17 cellular contexts compared by ENCODE assay signal in the genomic region with DNA sequence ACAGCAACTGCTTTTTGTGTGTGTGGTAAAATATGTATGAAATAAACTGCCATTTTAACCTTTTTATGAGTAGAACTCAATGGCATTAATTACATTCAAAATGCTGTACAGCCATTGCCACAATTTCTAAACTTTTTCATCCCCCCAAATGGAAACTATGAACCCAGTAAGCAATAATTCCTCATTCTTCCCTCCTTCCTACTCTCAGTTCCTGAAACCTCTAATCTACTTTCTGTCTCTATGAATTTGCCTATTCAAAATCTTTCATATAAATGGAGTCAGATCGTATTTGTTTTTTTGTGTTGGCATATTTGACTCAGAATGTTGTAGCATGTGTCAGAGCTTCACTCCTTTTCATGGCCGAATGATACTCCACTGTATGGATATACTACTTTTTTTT. TPM values are rescaled to one million over a fixed set of nuclear protein-coding genes. Genes with fewer than 3 reads are reported as not detected.
DNase-seq lines count a peak whose midpoint lies in the region; ATAC-seq, FAIRE-seq and TF ChIP-seq lines count a peak whose summit lies in the region.
"Had no signal": no experiment of that assay in that cellular context is flagged by ENCODE, and none has a peak within 500 bp of the region (broad histone marks: within the 10 kb centered on the region; RNA-seq: fewer than 3 reads in every experiment).

No MANE protein-coding gene starts in this region.

- peaks cover 15% of the 10 kb centered on the region for H3K36me3 Mint-ChIP-seq in T-helper 2 cell treated with Interferon-gamma antibody and Interleukin-4, amounts not matched to agents 5 μg/mL and 100 μg/mL, for 36 hours (ENCODE audit: low read depth)
- peaks cover 6% of the 10 kb centered on the region for H3K36me3 Mint-ChIP-seq in dendritic cell treated with granulocyte-macrophage colony-stimulating factor and Interleukin-4, amounts not matched to agents 40 ng/mL and 50 ng/mL, for 4 days (ENCODE audit: low read depth)

- no peak overlapping the region for H3K4me3 Mint-ChIP-seq in T-helper 2 cell treated with Interferon-gamma antibody and Interleukin-4, amounts not matched to agents 5 μg/mL and 100 μg/mL, for 36 hours
- peak overlapping the region; percentile 15 for H3K4me3 Mint-ChIP-seq in dendritic cell treated with granulocyte-macrophage colony-stimulating factor and Interleukin-4, amounts not matched to agents 40 ng/mL and 50 ng/mL, for 4 days

- no peak for TF ChIP-seq POLR2A in HepG2 (IDR thresholded peaks at IDR 0.05; ENCODE audit: insufficient read depth in 1 of 2, low read depth in 2 of 2, low read length in 2 of 2)

- CTCF ChIA-PET in HepG2 (lab: Yijun Ruan, JAX; ENCODE audit: low intra/inter-chr PET ratio, low total read pairs), result no interaction called here

- H2AFZ ChIP-seq in MM.1S (ENCODE audit: low read length), result no peak overlapping the region
- no peak overlapping the region for H2AFZ ChIP-seq in OCI-LY3 (ENCODE audit: low read depth, low read length)
- no peak overlapping the region for H2AFZ ChIP-seq in HepG2 (ENCODE audit: low read length)

- ATAC-seq in HepG2, result no peak
- ATAC-seq: HCT116 had no signal

- H3K27ac Mint-ChIP-seq in T-helper 2 cell treated with Interferon-gamma antibody and Interleukin-4, amounts not matched to agents 5 μg/mL and 100 μg/mL, for 36 hours, result peak overlapping the region; percentile 14
- H3K27ac Mint-ChIP-seq in dendritic cell treated with granulocyte-macrophage colony-stimulating factor and Interleukin-4, amounts not matched to agents 40 ng/mL and 50 ng/mL, for 4 days, result peak overlapping the region; percentile 81

- H3K27ac ChIP-seq in MM.1S (ENCODE audit: low read length), result peak overlapping the region; percentile 80
- no peak overlapping the region for H3K27ac ChIP-seq in OCI-LY3 (ENCODE audit: low read length)
- H3K27ac ChIP-seq in HepG2 (ENCODE audit: extremely low read length, insufficient read depth, low read length), result no peak overlapping the region
- H3K27ac ChIP-seq: BLaER1, Peyer's patch had no signal

- peaks cover 22% of the 10 kb centered on the region for H3F3A ChIP-seq in MM.1S (ENCODE audit: insufficient read depth, low read length)

- DNase-seq in T-helper 2 cell treated with Interferon-gamma antibody and Interleukin-4, amounts not matched to agents 5 μg/mL and 100 μg/mL, for 36 hours (ENCODE audit: low spot score), result no peak
- DNase-seq in T-helper 2 cell (no peak), MM.1S (no peak), HepG2 (ENCODE audit: low spot score) (no peak), NCI-H1417 (lab: John Stamatoyannopoulos, UW) (no peak), GF-D8 (lab: John Stamatoyannopoulos, UW) (no peak)
- DNase-seq: 8988T, Caco-2, NCI-H1930, Peyer's patch, Right ventricle myocardium superior had no signal

- no peaks in the 10 kb centered on the region for H3K27me3 Mint-ChIP-seq in T-helper 2 cell treated with Interferon-gamma antibody and Interleukin-4, amounts not matched to agents 5 μg/mL and 100 μg/mL, for 36 hours (ENCODE audit: low read depth)
- H3K27me3 Mint-ChIP-seq in dendritic cell treated with granulocyte-macrophage colony-stimulating factor and Interleukin-4, amounts not matched to agents 40 ng/mL and 50 ng/mL, for 4 days, result no peaks in the 10 kb centered on the region

- intact Hi-C loops in dendritic cell treated with granulocyte-macrophage colony-stimulating factor and Interleukin-4, amounts not matched to agents 40 ng/mL and 50 ng/mL, for 4 days (cut with micrococcal nuclease), result no loop called here
- intact Hi-C loops in HepG2 (cut with micrococcal nuclease; ENCODE audit: unreplicated experiment), result no loop called here

- no peaks in the 10 kb centered on the region for H3K27me3 ChIP-seq in MM.1S (replicated peaks; ENCODE audit: insufficient read depth, low read length)
- no peaks in the 10 kb centered on the region for H3K27me3 ChIP-seq in OCI-LY3 (ENCODE audit: low read depth, low read length)
- no peaks in the 10 kb centered on the region; a peak in 1 of 5 replicates for H3K27me3 ChIP-seq in HepG2 (ENCODE audit: control insufficient read depth in 1 of 2, insufficient read depth in 2 of 2, low read length in 2 of 2)
- H3K27me3 ChIP-seq: BLaER1, Peyer's patch had no signal

- TF ChIP-seq CTCF in MM.1S (IDR thresholded peaks at IDR 0.05; ENCODE audit: low read length), result no peak
- TF ChIP-seq CTCF in OCI-LY3 (IDR thresholded peaks at IDR 0.05; ENCODE audit: low read depth, low read length), result no peak
- TF ChIP-seq CTCF in HepG2 (CRISPR knock-in tag; IDR thresholded peaks at IDR 0.05), result no peak

- H3K4me2 ChIP-seq in MM.1S (ENCODE audit: low read depth, low read length) (peak overlapping the region; percentile 68; the same call in 1 of the 2 replicates), OCI-LY3 (ENCODE audit: low read length) (peak overlapping the region; percentile 52), HepG2 (ENCODE audit: low read depth, low read length) (no peak overlapping the region)
- H3K4me2 ChIP-seq: BLaER1 had no signal

- no peaks in the 10 kb centered on the region for H3K9me2 ChIP-seq in MM.1S (replicated peaks; ENCODE audit: insufficient read depth, low read length)

- in situ Hi-C loops in HepG2 (cut with HindIII; ENCODE audit: extremely low pct_ligation_motif_present, low pct_unique_long_range_greater_than_20kb), result no loop called here

- 78% methylated on average over 2 of the region's 2 CpGs for WGBS in HepG2 (ENCODE audit: low lambda C conversion rate)

- H3K36me3 ChIP-seq in MM.1S (replicated peaks; ENCODE audit: insufficient read depth, low read length) (no peaks in the 10 kb centered on the region), OCI-LY3 (replicated peaks; ENCODE audit: low read depth, low read length) (no peaks in the 10 kb centered on the region), HepG2 (replicated peaks in 1 of 2; ENCODE audit: control insufficient read depth in 1 of 2, insufficient read depth in 2 of 2, low read length in 2 of 2) (no peaks in the 10 kb centered on the region)
- H3K36me3 ChIP-seq: Peyer's patch had no signal

- FAIRE-seq in HepG2 (lab: Jason Lieb, UNC), result no peak
- FAIRE-seq: GM12892, HTR-8/SVneo had no signal

- H3K4me3 ChIP-seq in MM.1S (ENCODE audit: low read length) (no peak overlapping the region), OCI-LY3 (ENCODE audit: low read length) (peak overlapping the region; percentile 21; the same call in 1 of the 2 replicates), HepG2 (replicated peaks in 1 of 3; ENCODE audit: insufficient read depth in 1 of 3, low read depth in 2 of 3, low read length in 3 of 3) (no peak overlapping the region)
- H3K4me3 ChIP-seq: BLaER1, Peyer's patch had no signal

- peaks cover 25% of the 10 kb centered on the region for H3K4me1 Mint-ChIP-seq in T-helper 2 cell treated with Interferon-gamma antibody and Interleukin-4, amounts not matched to agents 5 μg/mL and 100 μg/mL, for 36 hours (ENCODE audit: low read depth)
- peaks cover 28% of the 10 kb centered on the region for H3K4me1 Mint-ChIP-seq in dendritic cell treated with granulocyte-macrophage colony-stimulating factor and Interleukin-4, amounts not matched to agents 40 ng/mL and 50 ng/mL, for 4 days (ENCODE audit: low read depth)

- H3K9me3 ChIP-seq in MM.1S (replicated peaks; ENCODE audit: insufficient read depth, low read length) (no peaks in the 10 kb centered on the region), OCI-LY3 (ENCODE audit: insufficient read depth, low read length) (no peaks in the 10 kb centered on the region), HepG2 (ENCODE audit: low read length) (no peaks in the 10 kb centered on the region)
- H3K9me3 ChIP-seq: BLaER1, Caco-2, Peyer's patch had no signal

- H3K9ac ChIP-seq in MM.1S (ENCODE audit: low read length), result peak overlapping the region; percentile 26; the same call in 1 of the 2 replicates
- no peak overlapping the region for H3K9ac ChIP-seq in OCI-LY3 (ENCODE audit: low read length)
- H3K9ac ChIP-seq in HepG2 (ENCODE audit: insufficient read depth, low read depth, low read length), result no peak overlapping the region
- H3K9ac ChIP-seq: BLaER1 had no signal

- no peak for TF ChIP-seq RAD21 in HepG2 (CRISPR knock-in tag; IDR thresholded peaks at IDR 0.05)

- no TSS peak for BruUV-seq in HepG2 (replicated peaks; lab: Mats Ljungman, UMichigan)

- H3K9me3 Mint-ChIP-seq in T-helper 2 cell treated with Interferon-gamma antibody and Interleukin-4, amounts not matched to agents 5 μg/mL and 100 μg/mL, for 36 hours, result no peaks in the 10 kb centered on the region
- peaks cover 7% of the 10 kb centered on the region for H3K9me3 Mint-ChIP-seq in dendritic cell treated with granulocyte-macrophage colony-stimulating factor and Interleukin-4, amounts not matched to agents 40 ng/mL and 50 ng/mL, for 4 days

- TF ChIP-seq EP300 in HepG2 (IDR thresholded peaks at IDR 0.05; ENCODE audit: low read depth in 2 of 2, low read length in 2 of 2) (no peak), HepG2 (CRISPR knock-in tag; IDR thresholded peaks at IDR 0.05; ENCODE audit: borderline replicate concordance) (no peak)

- no peaks in the 10 kb centered on the region; the same call in 1 of the 2 replicates for H3K79me2 ChIP-seq in MM.1S (ENCODE audit: low read length)
- no peaks in the 10 kb centered on the region for H3K79me2 ChIP-seq in OCI-LY3 (ENCODE audit: low read length)
- peaks cover 3% of the 10 kb centered on the region for H3K79me2 ChIP-seq in HepG2 (ENCODE audit: insufficient read depth, low read length)

- POLR2A ChIA-PET in HepG2 (lab: Yijun Ruan, JAX), result no interaction called here

- H4K20me1 ChIP-seq in MM.1S (ENCODE audit: insufficient read depth, low read length) (no peaks in the 10 kb centered on the region), OCI-LY3 (ENCODE audit: insufficient read depth, low read length) (no peaks in the 10 kb centered on the region), HepG2 (ENCODE audit: insufficient read depth, low read length) (no peaks in the 10 kb centered on the region)
- H4K20me1 ChIP-seq: BLaER1 had no signal

- H3K4me1 ChIP-seq in MM.1S (ENCODE audit: low read length) (peaks cover 25% of the 10 kb centered on the region), OCI-LY3 (ENCODE audit: low read length) (peaks cover 18% of the 10 kb centered on the region), HepG2 (ENCODE audit: insufficient read depth, low read length) (peaks cover 8% of the 10 kb centered on the region)
- H3K4me1 ChIP-seq: Peyer's patch had no signal

RNA-seq across cellular contexts. Expression of gene BLM, which starts 5.3 kb away (rescaled TPM):
- 11.8 and 17.4 TPM in 2 replicates for total RNA-seq in HepG2 (2016; rRNA removed; fragmentation: Illumina TruSeq; extraction: Trizol)
- total RNA-seq in HepG2 (2016; cell fraction: cytosol; rRNA removed; fragmentation: Illumina TruSeq; extraction: Trizol; ENCODE audit: low read depth), result 2.2 and 2.6 TPM in 2 replicates
- 10.5 and 15.0 TPM in 2 replicates for total RNA-seq in HepG2 (2016; cell fraction: insoluble cytoplasmic fraction; rRNA removed; fragmentation: Illumina TruSeq; extraction: Trizol)
- total RNA-seq in HepG2 (2016; cell fraction: membrane; rRNA removed; fragmentation: Illumina TruSeq; extraction: Trizol), result 3.6 and 3.8 TPM in 2 replicates
- 12.3 and 13.7 TPM in 2 replicates for total RNA-seq in HepG2 (2016; cell fraction: nucleus; rRNA removed; fragmentation: Illumina TruSeq; extraction: Trizol)
- 2.8 and 5.1 TPM in 2 replicates for polyA plus RNA-seq in HepG2 (2011; rRNA removed)
- 1.1 and 1.5 TPM in 2 replicates for polyA plus RNA-seq in HepG2 (2011; cell fraction: cytosol; rRNA removed)
- polyA plus RNA-seq in HepG2 (2011; cell fraction: nucleus; rRNA removed), result 2.3 and 2.9 TPM in 2 replicates
- 0.87 and 4.0 TPM in 2 replicates for polyA plus RNA-seq in HepG2 (2012)
- polyA plus RNA-seq in HepG2 (2016; cell fraction: cytosol; fragmentation: Illumina TruSeq; extraction: Trizol; ENCODE audit: low read depth), result 0.60 and 0.83 TPM in 2 replicates
- 14.9 and 15.0 TPM in 2 replicates for polyA plus RNA-seq in HepG2 (2016; cell fraction: insoluble cytoplasmic fraction; fragmentation: Illumina TruSeq; extraction: Trizol; ENCODE audit: low read depth)
- 1.5 and 1.7 TPM in 2 replicates for polyA plus RNA-seq in HepG2 (2016; cell fraction: membrane; fragmentation: Illumina TruSeq; extraction: Trizol; ENCODE audit: low read depth)
- polyA plus RNA-seq in HepG2 (2016; cell fraction: nucleus; fragmentation: Illumina TruSeq; extraction: Trizol; ENCODE audit: insufficient read depth, low read depth), result 15.5 and 15.9 TPM in 2 replicates
- polyA minus RNA-seq in HepG2 (2011; rRNA and poly(A)+ RNA removed; ENCODE audit: low replicate concordance), result 4.0 and 28.3 TPM in 2 replicates
- polyA minus RNA-seq in HepG2 (2011; cell fraction: cytosol; rRNA and poly(A)+ RNA removed), result 2.6 and 3.3 TPM in 2 replicates
- polyA minus RNA-seq in HepG2 (2011; cell fraction: nucleus; rRNA and poly(A)+ RNA removed), result 4.2 and 5.9 TPM in 2 replicates
